ENCODE assay signal across 1 cellular context in genomic region chr7:144223675-144224074, GRCh38. TPM values are rescaled to one million over a fixed set of nuclear protein-coding genes. Genes with fewer than 3 reads are reported as not detected.
"Had no signal": no experiment of that assay in that cellular context is flagged by ENCODE, and none has a peak within 500 bp of the region (broad histone marks: within the 10 kb centered on the region; RNA-seq: fewer than 3 reads in every experiment).

No MANE protein-coding gene starts in this region.

RNA-seq across cellular contexts. Expression of gene OR2A42, which starts 15.7 kb away (rescaled TPM):
- total RNA-seq: G401 had no signal

RNA-seq across cellular contexts. Expression of gene ARHGEF35, which starts 28.0 kb away (rescaled TPM):
- total RNA-seq: G401 had no signal

RNA-seq across cellular contexts. Expression of gene CTAGE4, which starts 40.4 kb away (rescaled TPM):
- total RNA-seq: G401 had no signal

RNA-seq across cellular contexts. Expression of gene OR2A7, which starts 40.9 kb away (rescaled TPM):
- total RNA-seq: G401 had no signal

RNA-seq across cellular contexts. Expression of gene CTAGE8, which starts 45.4 kb away (rescaled TPM):
- total RNA-seq: G401 had no signal
